ENCODE assay signal across 23 cellular contexts in genomic region chr16:35200662-35201061, GRCh38.
"Had no signal": no experiment of that assay in that cellular context is flagged by ENCODE, and none has a peak within 500 bp of the region (broad histone marks: within the 10 kb centered on the region; RNA-seq: fewer than 3 reads in every experiment).

No MANE protein-coding gene starts in this region.

- H3K9me3 ChIP-seq: colonic mucosa, lower lobe of right lung had no signal

- H3K27me3 Mint-ChIP-seq: naive B cell had no signal

- H3K27ac Mint-ChIP-seq: immature natural killer cell, mesothelial cell of epicardium, naive B cell had no signal

- H3K27me3 ChIP-seq: colonic mucosa, foreskin keratinocyte, gastroesophageal sphincter, hepatocyte had no signal

- H3K27ac ChIP-seq: colonic mucosa, dorsolateral prefrontal cortex, esophagus muscularis mucosa, foreskin keratinocyte, gastroesophageal sphincter, heart left ventricle, hepatocyte, lower lobe of right lung had no signal

- H3K4me3 Mint-ChIP-seq: mesothelial cell of epicardium, naive B cell had no signal

- DNase-seq: colonic mucosa; dermis blood vessel endothelial cell; dorsolateral prefrontal cortex; effector CD4-positive, alpha-beta T cell; effector memory CD4-positive, alpha-beta T cell; foreskin keratinocyte; heart left ventricle; hypothalamus; immature natural killer cell; islet precursor cell; kidney; kidney glomerular epithelial cell; left colon; left ventricle myocardium superior; lower lobe of right lung; mesenchymal stem cell; mucosa of descending colon; naive B cell had no signal

- H3K36me3 ChIP-seq: colonic mucosa, esophagus muscularis mucosa, gastroesophageal sphincter, heart left ventricle, lower lobe of right lung had no signal

- H3K4me1 Mint-ChIP-seq: mesothelial cell of epicardium, naive B cell had no signal

- H3K4me3 ChIP-seq: colonic mucosa, dorsolateral prefrontal cortex, esophagus muscularis mucosa, gastroesophageal sphincter, heart left ventricle, hepatocyte, lower lobe of right lung, mucosa of descending colon had no signal

- ATAC-seq: foreskin keratinocyte, gastroesophageal sphincter, heart left ventricle, left colon, left lobe of liver, left ventricle myocardium superior, lower lobe of right lung, mucosa of descending colon had no signal

- H3K4me1 ChIP-seq: colonic mucosa, esophagus muscularis mucosa, foreskin keratinocyte, gastroesophageal sphincter, heart left ventricle, lower lobe of right lung had no signal

- H3K36me3 Mint-ChIP-seq: naive B cell had no signal
